ENCODE assay signal across 8 cellular contexts in the genomic region with DNA sequence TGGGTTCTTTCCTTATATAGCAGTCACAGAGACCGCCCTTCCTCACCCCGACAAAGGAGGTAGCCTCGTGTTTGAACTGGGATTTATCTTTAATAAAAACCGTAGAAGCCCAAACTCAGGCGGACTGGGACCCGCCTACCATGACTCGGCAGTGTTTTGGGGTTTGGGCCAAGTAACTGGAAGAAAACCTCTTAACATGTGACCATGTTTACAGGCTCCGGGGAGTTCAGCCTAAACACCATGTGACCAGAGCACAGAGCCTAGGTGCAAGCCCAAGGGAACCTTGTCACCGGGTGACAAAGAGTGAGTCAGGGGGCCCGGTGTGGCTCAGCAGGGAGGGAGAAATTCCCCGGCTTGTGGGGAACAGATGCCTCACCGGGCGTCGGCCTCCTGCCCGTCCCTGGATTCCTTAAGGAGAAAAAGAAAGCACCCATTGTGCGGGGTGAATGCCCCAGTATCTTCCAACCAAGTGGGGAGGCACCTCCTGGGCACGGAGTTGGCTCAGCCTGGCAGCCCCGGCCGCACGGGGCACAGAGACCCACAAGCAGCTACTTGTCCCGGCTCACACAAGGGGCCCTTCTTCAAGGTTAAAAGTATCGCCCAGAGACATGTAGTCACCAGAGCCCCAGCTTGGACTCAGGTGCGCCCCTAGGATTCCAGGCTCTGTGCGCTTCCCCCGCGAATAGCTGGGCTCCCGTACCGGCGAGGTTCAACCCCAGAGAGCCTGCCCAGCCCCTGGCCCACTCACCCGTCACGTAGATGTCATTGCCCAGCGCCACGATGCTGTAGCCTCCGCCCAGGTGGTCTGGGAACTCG. TPM values are rescaled to one million over a fixed set of nuclear protein-coding genes. Genes with fewer than 3 reads are reported as not detected.
DNase-seq lines count a peak whose midpoint lies in the region; ATAC-seq and TF ChIP-seq lines count a peak whose summit lies in the region.

No MANE protein-coding gene starts in this region.

- 0 to 1% (median 0%) methylated on average over 11 to 35 of the region's 35 CpGs for WGBS in adrenal gland, 4 donors
- WGBS in heart right ventricle, 2 donors = 0 to 1% methylated on average over 35 of the region's 35 CpGs

- H3K27ac ChIP-seq in adrenal gland (peak overlapping the region; percentile 55 to 99 (median 98)), heart right ventricle (peak overlapping the region; percentile 96 to 100 (median 99)), uterus (peak overlapping the region; percentile 99 to 100)

- peak in 1 of 6 experiments; percentile 6 for TF ChIP-seq CTCF in adrenal gland (IDR thresholded peaks at IDR 0.05)
- TF ChIP-seq CTCF in heart right ventricle (IDR thresholded peaks at IDR 0.05) = no peak
- TF ChIP-seq CTCF in uterus (IDR thresholded peaks at IDR 0.05) = no peak

- peak in 1 of 2 donors; percentile 95 for TF ChIP-seq POLR2A in adrenal gland (IDR thresholded peaks at IDR 0.05)
- peak; percentile 49 to 87 for TF ChIP-seq POLR2A in uterus (IDR thresholded peaks at IDR 0.05)

- peaks cover 43 to 59% of the 10 kb centered on the region in 2 donors for H3K4me1 ChIP-seq in adrenal gland (replicated peaks in 1 of 2)
- H3K4me1 ChIP-seq in heart right ventricle = peaks cover 25 to 80% (median 68%) of the 10 kb centered on the region in 9 donors
- peaks cover 15 to 31% of the 10 kb centered on the region in 2 donors for H3K4me1 ChIP-seq in uterus

- H3K27me3 ChIP-seq in adrenal gland (no peaks in the 10 kb centered on the region), heart right ventricle (no peaks in the 10 kb centered on the region), uterus (no peaks in the 10 kb centered on the region)

- peak; percentile 9 to 52 (median 30) for ATAC-seq in heart right ventricle

- intact Hi-C loops in adrenal gland (cut with DNase I) (no loop called here), heart right ventricle (cut with DNase I) (loop anchor here in 3 of 10 donors (1.0 to 10.0 kb wide), 4 partner anchors 20 to 49 kb away; partner anchors contain the start of genes NOL9 (in 3 of the 3) and TAS1R1 (in 1 of the 3)), posterior cingulate gyrus (cut with DNase I) (no loop called here), uterus (cut with DNase I; ENCODE audit: low total_unique reads) (loop anchor here (2.0 kb wide), 1 partner anchor 46 kb away; the partner anchor contains the start of genes NOL9 and TAS1R1)

- H3K36me3 ChIP-seq in adrenal gland (replicated peaks in 1 of 2) = peaks cover 0 to 33% of the 10 kb centered on the region in 2 donors
- H3K36me3 ChIP-seq in heart right ventricle = peaks cover 0 to 36% (median 26%) of the 10 kb centered on the region in 9 donors
- no peaks in the 10 kb centered on the region for H3K36me3 ChIP-seq in uterus

- H3K4me3 ChIP-seq in adrenal gland (peak overlapping the region; percentile 14 to 71 (median 44)), heart right ventricle (peak overlapping the region; percentile 68 to 96 (median 86)), uterus (peak overlapping the region; percentile 74 to 95)

- DNase-seq in NCI-H82 (lab: John Stamatoyannopoulos, UW) = peak; percentile 59
- no peak for DNase-seq in NCI-H82 treated with DMSO at 0.1 percent for 48 hours (lab: John Stamatoyannopoulos, UW; ENCODE audit: unreplicated experiment)
- DNase-seq in HT-29 (ENCODE audit: low spot score) = peak; percentile 75
- DNase-seq in T-helper 1 cell = peak; percentile 41 to 82 (median 63)
- DNase-seq in adrenal gland = peak; percentile 90 to 97 (median 96)
- peak; percentile 60 to 80 for DNase-seq in heart right ventricle
- peak in 7 of 10 donors; percentile 63 to 93 (median 66) for DNase-seq in posterior cingulate gyrus
- peak; percentile 76 to 87 for DNase-seq in uterus

- H3K9me3 ChIP-seq in adrenal gland (replicated peaks in 1 of 3) = no peaks in the 10 kb centered on the region
- no peaks in the 10 kb centered on the region for H3K9me3 ChIP-seq in heart right ventricle
- H3K9me3 ChIP-seq in uterus = no peaks in the 10 kb centered on the region

RNA-seq across cellular contexts. Expression of gene KLHL21, which starts 1.4 kb away (rescaled TPM):
- 52.0 and 52.1 TPM in 2 replicates for total RNA-seq in HT-29 (2014; rRNA removed; shearing (Covaris generic))
- total RNA-seq in adrenal gland = 100 to 1,000 TPM in 2 of 8 donors, 10 to 100 TPM in 6; 34.2 to 108 (median 62.1) TPM
- polyA plus RNA-seq in adrenal gland = 10 to 100 TPM; 11.7 to 19.1 (median 12.9) TPM
- 10 to 100 TPM; 49.5 to 93.3 (median 70.4) TPM for total RNA-seq in heart right ventricle
- 10 to 100 TPM; 20.4 to 22.3 TPM for polyA plus RNA-seq in heart right ventricle
- total RNA-seq in uterus = 10 to 100 TPM; 17.4 to 31.1 (median 20.6) TPM

RNA-seq across cellular contexts. Expression of gene PHF13, which starts 12.3 kb away (rescaled TPM):
- 8.8 and 11.5 TPM in 2 replicates for total RNA-seq in HT-29 (2014; rRNA removed; shearing (Covaris generic))
- total RNA-seq in adrenal gland (10 to 100 TPM in 7 of 8 donors, 1 to 10 TPM in 1; 8.7 to 20.1 (median 13.9) TPM), heart right ventricle (10 to 100 TPM in 1 of 10 donors, 1 to 10 TPM in 9; 5.9 to 12.2 (median 8.0) TPM), uterus (10 to 100 TPM in 2 of 4 donors, 1 to 10 TPM in 2; 1.8 to 29.6 (median 15.0) TPM)
- polyA plus RNA-seq in adrenal gland (10 to 100 TPM in 2 of 3 donors, 1 to 10 TPM in 1; 4.7 to 14.8 (median 11.2) TPM), heart right ventricle (1 to 10 TPM; 3.7 to 5.2 TPM)

RNA-seq across cellular contexts. Expression of gene ZBTB48, which starts 21.5 kb away (rescaled TPM):
- 28.5 and 37.2 TPM in 2 replicates for total RNA-seq in HT-29 (2014; rRNA removed; shearing (Covaris generic))
- total RNA-seq in adrenal gland = 10 to 100 TPM in 7 of 8 donors, 1 to 10 TPM in 1; 9.5 to 50.9 (median 26.3) TPM
- polyA plus RNA-seq in adrenal gland = 100 to 1,000 TPM in 2 of 3 donors, 1 to 10 TPM in 1; 6.8 to 245 (median 186) TPM
- total RNA-seq in heart right ventricle = 10 to 100 TPM in 6 of 10 donors, 1 to 10 TPM in 4; 7.3 to 16.6 (median 11.0) TPM
- polyA plus RNA-seq in heart right ventricle = 10 to 100 TPM; 18.3 to 41.5 TPM
- 10 to 100 TPM; 26.5 to 79.7 (median 47.6) TPM for total RNA-seq in uterus

RNA-seq across cellular contexts. Expression of gene THAP3, which starts 23.4 kb away (rescaled TPM):
- 19.6 and 22.7 TPM in 2 replicates for total RNA-seq in HT-29 (2014; rRNA removed; shearing (Covaris generic))
- total RNA-seq in adrenal gland (10 to 100 TPM; 16.2 to 45.6 (median 34.5) TPM), heart right ventricle (10 to 100 TPM in 7 of 10 donors, 1 to 10 TPM in 3; 6.8 to 16.7 (median 11.2) TPM), uterus (10 to 100 TPM; 19.1 to 23.9 (median 21.9) TPM)
- polyA plus RNA-seq in adrenal gland (10 to 100 TPM; 11.1 to 65.6 (median 37.6) TPM), heart right ventricle (10 to 100 TPM; 24.6 to 27.6 TPM)

RNA-seq across cellular contexts. Expression of gene TAS1R1, which starts 46.1 kb away (rescaled TPM):
- total RNA-seq in HT-29 (2014; rRNA removed; shearing (Covaris generic)) = not detected in 2 replicates
- total RNA-seq in adrenal gland = under 1 TPM in 4 of 8 donors, not detected in 4; 0.11 to 0.83 (median 0.47) TPM
- under 1 TPM; 0.27 to 0.40 (median 0.37) TPM for polyA plus RNA-seq in adrenal gland
- total RNA-seq in heart right ventricle = not detected
- polyA plus RNA-seq in heart right ventricle = not detected
- not detected for total RNA-seq in uterus
